In genomic region chr17:44877121-44877520, GRCh38 we compare ENCODE assay signal across 1 cellular context.
TF ChIP-seq lines count a peak whose summit lies in the region.

No MANE protein-coding gene starts in this region.

TF ChIP-seq in HepG2, 621 proteins besides CTCF, POLR2A, EP300 and RAD21:
- TF ChIP-seq MAFK (conservative IDR thresholded peaks at IDR 0.05 in 1 of 2, IDR thresholded peaks at IDR 0.05 in 1 of 2; ENCODE audit: low read length in 2 of 2) (peak; percentile 71), ZNF672 (CRISPR knock-in tag; IDR thresholded peaks at IDR 0.05) (no peak), MAFF (IDR thresholded peaks at IDR 0.05; ENCODE audit: low read depth, low read length) (peak; percentile 45)
